In genomic region chr1:221993444-221993948, GRCh38 we compare ENCODE assay signal across 13 cellular contexts.
A peak's percentile ranks its signal among the peaks of the same experiment; 100 is the strongest.
DNase-seq lines count a peak whose midpoint lies in the region; ATAC-seq and TF ChIP-seq lines count a peak whose summit lies in the region.
"Had no signal": no experiment of that assay in that cellular context is flagged by ENCODE, and none has a peak within 500 bp of the region (broad histone marks: within the 10 kb centered on the region; RNA-seq: fewer than 3 reads in every experiment).

No MANE protein-coding gene starts in this region.

- no peak for ATAC-seq in upper lobe of left lung (ENCODE audit: low FRiP score in 2 of 2)
- no peak for ATAC-seq in HG03457 (IDR thresholded peaks at IDR 0.05; ENCODE audit: unreplicated experiment)
- ATAC-seq in HG03108 (IDR thresholded peaks at IDR 0.05; ENCODE audit: unreplicated experiment): no peak

- in situ Hi-C loops in GM23248 (cut with MboI): no loop called here

- H3K9me3 Mint-ChIP-seq in activated T-helper 1 cell treated with anti-CD3 and anti-CD28 coated beads, Interleukin-12 subunit alpha, Interleukin-12 subunit beta, Interleukin-2, Interleukin-4 antibody, amounts not matched to agents 30 ng/mL and 10 ng/mL and 1 ng/mL, durations not matched to agents 14 hours and 24 hours and 36 hours: peaks cover 17% of the 10 kb centered on the region

- DNase-seq in DMS53 (lab: John Stamatoyannopoulos, UW) (peak; percentile 22), DMS53 treated with DMSO at 0.1 percent for 48 hours (lab: John Stamatoyannopoulos, UW; ENCODE audit: unreplicated experiment) (no peak), GM23248 (no peak), fibroblast of lung (ENCODE audit: low read depth in 2 of 2) (no peak), upper lobe of left lung (no peak)
- DNase-seq in activated T-helper 1 cell treated with anti-CD3 and anti-CD28 coated beads, Interleukin-12 subunit alpha, Interleukin-12 subunit beta, Interleukin-2, Interleukin-4 antibody, amounts not matched to agents 30 ng/mL and 10 ng/mL and 1 ng/mL, durations not matched to agents 14 hours and 24 hours and 36 hours (ENCODE audit: low spot score): no peak
- DNase-seq: amniotic stem cell, Caco-2, occipital lobe, small intestine, thyroid gland had no signal

- TF ChIP-seq CTCF in fibroblast of lung (conservative IDR thresholded peaks at IDR 0.05 in 1 of 2, IDR thresholded peaks at IDR 0.05 in 1 of 2; ENCODE audit: low read depth in 1 of 2, low read length in 2 of 2) (no peak), upper lobe of left lung (IDR thresholded peaks at IDR 0.05) (no peak)

- H3K9ac ChIP-seq in GM23248: no peak overlapping the region
- no peak overlapping the region for H3K9ac ChIP-seq in fibroblast of lung (ENCODE audit: insufficient read depth, low read length)

- no peaks in the 10 kb centered on the region for H4K20me1 ChIP-seq in GM23248 (ENCODE audit: insufficient read depth)
- no peaks in the 10 kb centered on the region for H4K20me1 ChIP-seq in fibroblast of lung (ENCODE audit: control insufficient read depth, extremely low read depth, insufficient read depth, low read length)

- H3K4me3 ChIP-seq in GM23248 (no peak overlapping the region), fibroblast of lung (replicated peaks in 1 of 4; ENCODE audit: control extremely low read depth in 1 of 4, insufficient read depth in 1 of 4, low read depth in 3 of 4, low read length in 4 of 4) (no peak overlapping the region), upper lobe of left lung (no peak overlapping the region)
- H3K4me3 ChIP-seq: thyroid gland had no signal

- H3K9me2 ChIP-seq in GM23248 (ENCODE audit: insufficient read depth): no peaks in the 10 kb centered on the region

- peaks cover 3% of the 10 kb centered on the region for H3K36me3 Mint-ChIP-seq in activated T-helper 1 cell treated with anti-CD3 and anti-CD28 coated beads, Interleukin-12 subunit alpha, Interleukin-12 subunit beta, Interleukin-2, Interleukin-4 antibody, amounts not matched to agents 30 ng/mL and 10 ng/mL and 1 ng/mL, durations not matched to agents 14 hours and 24 hours and 36 hours (ENCODE audit: low read depth)

- H3F3A ChIP-seq in GM23248 (ENCODE audit: insufficient read depth): peaks cover 44% of the 10 kb centered on the region

- no peak for TF ChIP-seq EP300 in upper lobe of left lung (IDR thresholded peaks at IDR 0.05)

- H2AFZ ChIP-seq in GM23248 (no peak overlapping the region), fibroblast of lung (ENCODE audit: low read length) (no peak overlapping the region)

- TF ChIP-seq POLR2A in upper lobe of left lung (IDR thresholded peaks at IDR 0.05): no peak

- H3K4me1 ChIP-seq in GM23248 (ENCODE audit: insufficient read depth) (peaks cover 62% of the 10 kb centered on the region), fibroblast of lung (ENCODE audit: control insufficient read depth, extremely low read depth, insufficient read depth, low read length) (peaks cover 23% of the 10 kb centered on the region), upper lobe of left lung (peaks cover 0 to 2% (median 0%) of the 10 kb centered on the region in 4 donors)
- H3K4me1 ChIP-seq: Caco-2, thyroid gland had no signal

- peak overlapping the region; percentile 81 for H3K27ac ChIP-seq in GM23248
- peak overlapping the region; percentile 40 for H3K27ac ChIP-seq in fibroblast of lung (ENCODE audit: insufficient read depth, low read length)
- no peak overlapping the region for H3K27ac ChIP-seq in upper lobe of left lung
- H3K27ac ChIP-seq: thyroid gland had no signal

- H3K4me3 Mint-ChIP-seq in activated T-helper 1 cell treated with anti-CD3 and anti-CD28 coated beads, Interleukin-12 subunit alpha, Interleukin-12 subunit beta, Interleukin-2, Interleukin-4 antibody, amounts not matched to agents 30 ng/mL and 10 ng/mL and 1 ng/mL, durations not matched to agents 14 hours and 24 hours and 36 hours: no peak overlapping the region

- no peaks in the 10 kb centered on the region for H3K27me3 Mint-ChIP-seq in activated T-helper 1 cell treated with anti-CD3 and anti-CD28 coated beads, Interleukin-12 subunit alpha, Interleukin-12 subunit beta, Interleukin-2, Interleukin-4 antibody, amounts not matched to agents 30 ng/mL and 10 ng/mL and 1 ng/mL, durations not matched to agents 14 hours and 24 hours and 36 hours (ENCODE audit: insufficient read depth)

- peaks cover 40% of the 10 kb centered on the region for H3K4me1 Mint-ChIP-seq in activated T-helper 1 cell treated with anti-CD3 and anti-CD28 coated beads, Interleukin-12 subunit alpha, Interleukin-12 subunit beta, Interleukin-2, Interleukin-4 antibody, amounts not matched to agents 30 ng/mL and 10 ng/mL and 1 ng/mL, durations not matched to agents 14 hours and 24 hours and 36 hours (ENCODE audit: low read depth)

- no peak overlapping the region for H3K4me2 ChIP-seq in GM23248 (ENCODE audit: unreplicated experiment)
- no peak overlapping the region for H3K4me2 ChIP-seq in fibroblast of lung (ENCODE audit: extremely low read depth, insufficient read depth, low read length)

- H3K27me3 ChIP-seq in GM23248 (replicated peaks; ENCODE audit: insufficient read depth) (no peaks in the 10 kb centered on the region), fibroblast of lung (ENCODE audit: control insufficient read depth, insufficient read depth, low read length) (no peaks in the 10 kb centered on the region), upper lobe of left lung (no peaks in the 10 kb centered on the region)
- H3K27me3 ChIP-seq: thyroid gland had no signal

- no peaks in the 10 kb centered on the region for H3K9me3 ChIP-seq in GM23248 (ENCODE audit: low read depth)
- H3K9me3 ChIP-seq in fibroblast of lung (ENCODE audit: control insufficient read depth, insufficient read depth, low read depth, low read length): no peaks in the 10 kb centered on the region
- no peaks in the 10 kb centered on the region for H3K9me3 ChIP-seq in upper lobe of left lung
- H3K9me3 ChIP-seq: Caco-2, thyroid gland had no signal

- peak overlapping the region; percentile 77 for H3K27ac Mint-ChIP-seq in activated T-helper 1 cell treated with anti-CD3 and anti-CD28 coated beads, Interleukin-12 subunit alpha, Interleukin-12 subunit beta, Interleukin-2, Interleukin-4 antibody, amounts not matched to agents 30 ng/mL and 10 ng/mL and 1 ng/mL, durations not matched to agents 14 hours and 24 hours and 36 hours

- no peaks in the 10 kb centered on the region for H3K36me3 ChIP-seq in GM23248 (ENCODE audit: low read depth)
- H3K36me3 ChIP-seq in fibroblast of lung (ENCODE audit: control insufficient read depth, insufficient read depth, low read length): no peaks in the 10 kb centered on the region
- H3K36me3 ChIP-seq in upper lobe of left lung: no peaks in the 10 kb centered on the region
- H3K36me3 ChIP-seq: thyroid gland had no signal

- H3K79me2 ChIP-seq in GM23248 (ENCODE audit: insufficient read depth) (no peaks in the 10 kb centered on the region), fibroblast of lung (ENCODE audit: control insufficient read depth, insufficient read depth, low read length) (no peaks in the 10 kb centered on the region)

- intact Hi-C loops in activated T-helper 1 cell treated with anti-CD3 and anti-CD28 coated beads, Interleukin-12 subunit alpha, Interleukin-12 subunit beta, Interleukin-2, Interleukin-4 antibody, amounts not matched to agents 30 ng/mL and 10 ng/mL and 1 ng/mL, durations not matched to agents 14 hours and 24 hours and 36 hours (cut with micrococcal nuclease): loop anchor here (2.0 to 10.0 kb wide), 3 partner anchors 15 to 661 kb away; no protein-coding TSS in a partner anchor

Comparison
In these comparisons a context has a peak if more than half of its experiments do, and no peak if none do; other contexts are left out.
1. H3K27ac ChIP-seq: peak in GM23248 (single experiment) and fibroblast of lung (single experiment); none in upper lobe of left lung (0 of 4).